In genomic region chr9:136204838-136205706, GRCh38 we compare ENCODE assay signal across 13 cellular contexts. TPM values are rescaled to one million over a fixed set of nuclear protein-coding genes. Genes with fewer than 3 reads are reported as not detected.
DNase-seq lines count a peak whose midpoint lies in the region; ATAC-seq, FAIRE-seq and TF ChIP-seq lines count a peak whose summit lies in the region.
"Had no signal": no experiment of that assay in that cellular context is flagged by ENCODE, and none has a peak within 500 bp of the region (broad histone marks: within the 10 kb centered on the region; RNA-seq: fewer than 3 reads in every experiment).

TSS of gene LHX3 (minus strand) at chr9:136205128. CDS start at chr9:136205012, 116 bp downstream.

- H3K4me1 Mint-ChIP-seq in activated T-helper 17 cell treated with anti-CD3 and anti-CD28 coated beads, Interleukin-2, amount 50 U/mL, for 72 hours: peaks cover 3% of the 10 kb centered on the region

- FAIRE-seq in kidney (lab: Jason Lieb, UNC): no peak
- FAIRE-seq: bronchial epithelial cell had no signal

- no peaks in the 10 kb centered on the region for H3K4me1 ChIP-seq in kidney (ENCODE audit: control insufficient read depth in 1 of 2, insufficient read depth in 1 of 2, low read depth in 1 of 2, low read length in 2 of 2)

- H3K36me3 ChIP-seq in kidney (ENCODE audit: control insufficient read depth in 1 of 2, insufficient read depth in 2 of 2, low read length in 2 of 2): no peaks in the 10 kb centered on the region

- no peaks in the 10 kb centered on the region for H3K9me3 ChIP-seq in kidney (ENCODE audit: control insufficient read depth in 1 of 2, low read length in 2 of 2)
- H3K9me3 ChIP-seq: stomach had no signal

- intact Hi-C loops in kidney (cut with DNase I): no loop called here

- no peak within 1 kb of the TSS for H3K27ac ChIP-seq in kidney (ENCODE audit: low read depth in 2 of 2, low read length in 2 of 2)
- H3K27ac ChIP-seq: stomach had no signal

- no peak within 1 kb of the TSS for H3K9ac ChIP-seq in kidney (ENCODE audit: low read length in 2 of 2)

- no peak within 1 kb of the TSS for H3K4me3 Mint-ChIP-seq in activated T-helper 17 cell treated with anti-CD3 and anti-CD28 coated beads, Interleukin-2, amount 50 U/mL, for 72 hours

- H3K27me3 Mint-ChIP-seq in activated T-helper 17 cell treated with anti-CD3 and anti-CD28 coated beads, Interleukin-2, amount 50 U/mL, for 72 hours: peaks cover 9% of the 10 kb centered on the region

- H3K27ac Mint-ChIP-seq in activated T-helper 17 cell treated with anti-CD3 and anti-CD28 coated beads, Interleukin-2, amount 50 U/mL, for 72 hours: no peak within 1 kb of the TSS

- peaks cover 40% of the 10 kb centered on the region for H3K36me3 Mint-ChIP-seq in activated T-helper 17 cell treated with anti-CD3 and anti-CD28 coated beads, Interleukin-2, amount 50 U/mL, for 72 hours (ENCODE audit: low read depth)

- TF ChIP-seq CTCF in kidney (IDR thresholded peaks at IDR 0.05; ENCODE audit: borderline replicate concordance, extremely low read depth, insufficient read depth): no peak

- H3K9me3 Mint-ChIP-seq in activated T-helper 17 cell treated with anti-CD3 and anti-CD28 coated beads, Interleukin-2, amount 50 U/mL, for 72 hours: no peaks in the 10 kb centered on the region

- ATAC-seq in activated T-helper 17 cell treated with anti-CD3 and anti-CD28 coated beads, Interleukin-2, amount 50 U/mL, for 72 hours (replicated peaks): peak; percentile 18

- H3K4me3 ChIP-seq in kidney (ENCODE audit: low read length in 2 of 2): no peak within 1 kb of the TSS
- H3K4me3 ChIP-seq: stomach had no signal

- peak; percentile 25 for DNase-seq in stimulated activated CD4-positive, alpha-beta T cell treated with anti-CD3 and anti-CD28 coated beads, Interleukin-4, amount 100 ng/mL, for 1 hour
- DNase-seq in stimulated activated CD4-positive, alpha-beta T cell treated with anti-CD3 and anti-CD28 coated beads, Interleukin-1b, Interleukin-23, amount 100 ng/mL, for 48 hours: no peak
- DNase-seq in kidney (peak; percentile 64), MV-4-11 (lab: John Stamatoyannopoulos, UW) (no peak), NCI-H1436 (lab: John Stamatoyannopoulos, UW) (no peak), NCI-H774 (lab: John Stamatoyannopoulos, UW) (no peak), COLO668 (lab: John Stamatoyannopoulos, UW; ENCODE audit: unreplicated experiment) (no peak)
- DNase-seq: NCI-H526 treated with DMSO at 0.1 percent for 48 hours, stomach had no signal

RNA-seq across cellular contexts. Expression of gene LHX3, which starts in this region (rescaled TPM):
- total RNA-seq in activated T-helper 17 cell treated with anti-CD3 and anti-CD28 coated beads, Interleukin-2, amount 50 U/mL, for 72 hours: under 1 TPM in 1 of 2 donors, not detected in 1; 0.16 TPM
- total RNA-seq in kidney: not detected
- not detected for polyA plus RNA-seq in kidney (ENCODE audit: insufficient read depth, low read depth, low replicate concordance)
- total RNA-seq: bronchial epithelial cell, G401, renal cortical epithelial cell, stomach had no signal
- polyA plus RNA-seq: stomach had no signal

Comparison
In these comparisons a context has a peak if more than half of its experiments do, and no peak if none do; other contexts are left out.
1. Peak in ATAC-seq in activated T-helper 17 cell treated with anti-CD3 and anti-CD28 coated beads, Interleukin-2, amount 50 U/mL, for 72 hours; RNA of the gene not detected or under 1 TPM.
2. Peak in DNase-seq in kidney; RNA of the gene not detected or under 1 TPM.